In the genomic region with DNA sequence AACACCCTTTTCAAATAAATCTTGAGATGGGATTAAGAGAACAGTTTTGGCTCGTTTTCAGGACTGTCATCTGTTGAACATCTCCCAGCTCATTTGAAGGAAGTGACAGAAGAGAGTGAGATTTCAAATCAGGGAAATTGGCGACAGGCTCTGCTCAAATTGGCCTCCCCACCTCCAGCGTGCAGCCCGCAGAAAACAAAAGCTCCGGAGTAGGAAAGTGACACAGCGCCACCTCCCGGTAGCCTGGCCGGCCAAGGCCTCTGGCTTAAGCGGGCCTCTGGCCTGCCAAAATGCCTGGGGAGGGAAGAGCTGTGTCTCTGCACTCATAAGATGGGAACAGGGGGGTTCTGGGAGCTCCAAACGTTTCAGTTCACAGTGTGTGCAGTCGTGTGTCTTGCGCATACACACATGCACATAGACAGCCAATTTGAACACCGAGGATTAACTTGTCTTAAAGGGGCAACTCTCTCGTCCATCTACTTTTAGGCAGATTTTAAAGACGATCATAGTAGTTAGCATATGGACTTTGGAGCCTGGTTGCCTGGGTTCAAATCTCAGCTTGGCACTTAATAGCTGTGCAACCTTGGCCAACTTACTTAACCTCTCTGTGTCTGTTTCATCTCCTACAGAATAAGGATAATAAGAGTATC, we compare ENCODE assay signal across 8 cellular contexts.
DNase-seq lines count a peak whose midpoint lies in the region; ATAC-seq and TF ChIP-seq lines count a peak whose summit lies in the region.

No MANE protein-coding gene starts in this region.

- DNase-seq in KG1 (lab: John Stamatoyannopoulos, UW) (peak; percentile 3), dermis blood vessel endothelial cell (peak; percentile 72), right lobe of liver (peak; percentile 77 to 78 (median 77)), NCI-H2171 (lab: John Stamatoyannopoulos, UW) (no peak)
- peak; percentile 81 for DNase-seq in activated CD4-positive, alpha-beta T cell treated with anti-CD3 and anti-CD28 coated beads for 48 hours
- DNase-seq in stimulated activated CD8-positive, alpha-beta memory T cell treated with anti-CD3 and anti-CD28 coated beads, Interleukin-2, amount 100 ng/mL, for 48 hours (ENCODE audit: low read depth in 2 of 2): peak; percentile 45 to 57

- no peak overlapping the region for H3K27ac ChIP-seq in right lobe of liver

- H3K4me3 ChIP-seq in right lobe of liver: no peak overlapping the region

- H3K9me3 ChIP-seq in right lobe of liver: no peaks in the 10 kb centered on the region

- no peaks in the 10 kb centered on the region for H3K27me3 ChIP-seq in right lobe of liver

- TF ChIP-seq POLR2A in right lobe of liver (IDR thresholded peaks at IDR 0.05): no peak

- intact Hi-C loops in right lobe of liver (cut with DNase I): no loop called here

- TF ChIP-seq CTCF in GM12874 (IDR thresholded peaks at IDR 0.05; ENCODE audit: insufficient read depth, low read depth, low read length) (peak; percentile 90), right lobe of liver (IDR thresholded peaks at IDR 0.05) (peak; percentile 75 to 92 (median 88))

- WGBS in right lobe of liver (ENCODE audit: insufficient coverage, low coverage, low lambda C conversion rate, missing lambda C conversion rate): 29% methylated on average over 12 of the region's 15 CpGs

- ATAC-seq in GM21737 (IDR thresholded peaks at IDR 0.05; ENCODE audit: unreplicated experiment): peak; percentile 78
- ATAC-seq in right lobe of liver: peak; percentile 90 to 97 (median 94)

- no peaks in the 10 kb centered on the region for H3K36me3 ChIP-seq in right lobe of liver

- H3K4me1 ChIP-seq in right lobe of liver: no peaks in the 10 kb centered on the region
